Comparison of ENCODE assay signal across 8 cellular contexts in genomic region chr22:46287873-46288751, GRCh38. TPM values are rescaled to one million over a fixed set of nuclear protein-coding genes. Genes with fewer than 3 reads are reported as not detected.
A peak's percentile ranks its signal among the peaks of the same experiment; 100 is the strongest.
DNase-seq lines count a peak whose midpoint lies in the region; ATAC-seq, FAIRE-seq and TF ChIP-seq lines count a peak whose summit lies in the region.

No MANE protein-coding gene starts in this region.

- POLR2A ChIA-PET in activated naive CD8-positive, alpha-beta T cell treated with anti-CD3 and anti-CD28 coated beads, Interleukin-2, amount 10 ng/mL, durations not matched to agents 7 days and 5 days (lab: Charles Lee), result interaction anchor here (0.7 to 2.9 kb wide), 8 partner anchors 8 to 138 kb away, joined by 3 to 18 read pairs (median 6); partner anchors contain the start of genes CDPF1, GTSE1, TRMU and TTC38

- peak; percentile 80 for DNase-seq in activated CD4-positive, alpha-beta T cell treated with anti-CD3 and anti-CD28 coated beads, Interleukin-2, amount 10 ng/mL, durations not matched to agents 24 days and 14 days
- DNase-seq in activated CD4-positive, alpha-beta T cell treated with anti-CD3 and anti-CD28 coated beads for 1 hour, result no peak
- peak; percentile 76 for DNase-seq in activated naive CD8-positive, alpha-beta T cell treated with anti-CD3 and anti-CD28 coated beads, Interleukin-2, amount 10 ng/mL, durations not matched to agents 7 days and 5 days
- DNase-seq in kidney glomerular epithelial cell (lab: John Stamatoyannopoulos, UW) (no peak), urothelium cell line (ENCODE audit: low spot score) (no peak), testis (no peak)

- H3K9ac ChIP-seq in parathyroid adenoma, result no peak overlapping the region

- no peak overlapping the region for H3K4me2 ChIP-seq in parathyroid adenoma (ENCODE audit: low read length)

- no peaks in the 10 kb centered on the region for H3K9me3 Mint-ChIP-seq in activated CD4-positive, alpha-beta T cell treated with anti-CD3 and anti-CD28 coated beads, Interleukin-2, amount 10 ng/mL, durations not matched to agents 24 days and 14 days
- no peaks in the 10 kb centered on the region for H3K9me3 Mint-ChIP-seq in activated naive CD8-positive, alpha-beta T cell treated with anti-CD3 and anti-CD28 coated beads, Interleukin-2, amount 10 ng/mL, durations not matched to agents 7 days and 5 days

- H3K4me3 ChIP-seq in parathyroid adenoma (ENCODE audit: low read depth, low read length) (no peak overlapping the region), testis (no peak overlapping the region)

- FAIRE-seq in urothelium cell line (lab: Jason Lieb, UNC), result no peak

- intact Hi-C loops in activated CD4-positive, alpha-beta T cell treated with anti-CD3 and anti-CD28 coated beads, Interleukin-2, amount 10 ng/mL, durations not matched to agents 24 days and 14 days (cut with micrococcal nuclease), result no loop called here
- intact Hi-C loops in testis (cut with DNase I; ENCODE audit: low total_unique reads), result no loop called here

- peak overlapping the region; percentile 56 for H3K4me3 Mint-ChIP-seq in activated CD4-positive, alpha-beta T cell treated with anti-CD3 and anti-CD28 coated beads, Interleukin-2, amount 10 ng/mL, durations not matched to agents 24 days and 14 days
- H3K4me3 Mint-ChIP-seq in activated naive CD8-positive, alpha-beta T cell treated with anti-CD3 and anti-CD28 coated beads, Interleukin-2, amount 10 ng/mL, durations not matched to agents 7 days and 5 days, result peak overlapping the region; percentile 76

- TF ChIP-seq CTCF in parathyroid adenoma (IDR thresholded peaks at IDR 0.05) (no peak), testis (IDR thresholded peaks at IDR 0.05) (no peak)

- H3K9me3 ChIP-seq in parathyroid adenoma (ENCODE audit: control insufficient read depth, low read length), result no peaks in the 10 kb centered on the region
- H3K9me3 ChIP-seq in testis, result no peaks in the 10 kb centered on the region

- H3K4me1 Mint-ChIP-seq in activated CD4-positive, alpha-beta T cell treated with anti-CD3 and anti-CD28 coated beads, Interleukin-2, amount 10 ng/mL, durations not matched to agents 24 days and 14 days, result peaks cover 10% of the 10 kb centered on the region
- H3K4me1 Mint-ChIP-seq in activated naive CD8-positive, alpha-beta T cell treated with anti-CD3 and anti-CD28 coated beads, Interleukin-2, amount 10 ng/mL, durations not matched to agents 7 days and 5 days, result peaks cover 35% of the 10 kb centered on the region

- peak; percentile 70 for ATAC-seq in HG03196 (IDR thresholded peaks at IDR 0.05; ENCODE audit: unreplicated experiment)
- peak; percentile 86 for ATAC-seq in activated naive CD8-positive, alpha-beta T cell treated with anti-CD3 and anti-CD28 coated beads, Interleukin-2, amount 10 ng/mL, durations not matched to agents 7 days and 5 days (ENCODE audit: low read depth)

- no peak overlapping the region for H2AFZ ChIP-seq in parathyroid adenoma

- no peaks in the 10 kb centered on the region for H3K79me2 ChIP-seq in parathyroid adenoma

- H3K36me3 Mint-ChIP-seq in activated CD4-positive, alpha-beta T cell treated with anti-CD3 and anti-CD28 coated beads, Interleukin-2, amount 10 ng/mL, durations not matched to agents 24 days and 14 days (ENCODE audit: low read depth), result peaks cover 41% of the 10 kb centered on the region
- H3K36me3 Mint-ChIP-seq in activated naive CD8-positive, alpha-beta T cell treated with anti-CD3 and anti-CD28 coated beads, Interleukin-2, amount 10 ng/mL, durations not matched to agents 7 days and 5 days, result peaks cover 51% of the 10 kb centered on the region

- H3K4me1 ChIP-seq in parathyroid adenoma (no peaks in the 10 kb centered on the region), testis (no peaks in the 10 kb centered on the region)

- TF ChIP-seq POLR2A in testis (IDR thresholded peaks at IDR 0.05), result no peak

- H3K27ac Mint-ChIP-seq in activated CD4-positive, alpha-beta T cell treated with anti-CD3 and anti-CD28 coated beads, Interleukin-2, amount 10 ng/mL, durations not matched to agents 24 days and 14 days, result peak overlapping the region; percentile 75
- peak overlapping the region; percentile 92 for H3K27ac Mint-ChIP-seq in activated naive CD8-positive, alpha-beta T cell treated with anti-CD3 and anti-CD28 coated beads, Interleukin-2, amount 10 ng/mL, durations not matched to agents 7 days and 5 days

- no peaks in the 10 kb centered on the region for H3K27me3 Mint-ChIP-seq in activated CD4-positive, alpha-beta T cell treated with anti-CD3 and anti-CD28 coated beads, Interleukin-2, amount 10 ng/mL, durations not matched to agents 24 days and 14 days
- no peaks in the 10 kb centered on the region for H3K27me3 Mint-ChIP-seq in activated naive CD8-positive, alpha-beta T cell treated with anti-CD3 and anti-CD28 coated beads, Interleukin-2, amount 10 ng/mL, durations not matched to agents 7 days and 5 days

- 74 to 88% methylated on average over 21 to 23 of the region's 24 CpGs for WGBS in testis, 2 donors

- no peaks in the 10 kb centered on the region for H3K27me3 ChIP-seq in parathyroid adenoma (ENCODE audit: control insufficient read depth, insufficient read depth, low read length)
- no peaks in the 10 kb centered on the region for H3K27me3 ChIP-seq in testis

- H3K36me3 ChIP-seq in parathyroid adenoma (ENCODE audit: control insufficient read depth, insufficient read depth, low read length) (no peaks in the 10 kb centered on the region), testis (ENCODE audit: low read depth, missing control alignments) (no peaks in the 10 kb centered on the region)

- H3K27ac ChIP-seq in parathyroid adenoma, result peak overlapping the region; percentile 11
- H3K27ac ChIP-seq in testis, result no peak overlapping the region

RNA-seq across cellular contexts. Expression of gene GTSE1, which starts 8.6 kb away (rescaled TPM):
- 37.6 and 40.8 TPM in 2 replicates for total RNA-seq in activated CD4-positive, alpha-beta T cell treated with anti-CD3 and anti-CD28 coated beads, Interleukin-2, amount 10 ng/mL, durations not matched to agents 24 days and 14 days
- total RNA-seq in activated naive CD8-positive, alpha-beta T cell treated with anti-CD3 and anti-CD28 coated beads, Interleukin-2, amount 10 ng/mL, durations not matched to agents 7 days and 5 days, result 10 to 100 TPM; 64.9 to 73.8 TPM
- 1 to 10 TPM; 9.0 to 10.0 TPM for total RNA-seq in testis
- polyA plus RNA-seq in testis (ENCODE audit: insufficient read depth, low read depth, low replicate concordance), result 22.9 TPM

RNA-seq across cellular contexts. Expression of gene TTC38, which starts 20.3 kb away (rescaled TPM):
- total RNA-seq in activated CD4-positive, alpha-beta T cell treated with anti-CD3 and anti-CD28 coated beads, Interleukin-2, amount 10 ng/mL, durations not matched to agents 24 days and 14 days, result 19.2 and 20.3 TPM in 2 replicates
- total RNA-seq in activated naive CD8-positive, alpha-beta T cell treated with anti-CD3 and anti-CD28 coated beads, Interleukin-2, amount 10 ng/mL, durations not matched to agents 7 days and 5 days, result 10 to 100 TPM; 24.3 to 25.0 TPM
- 10 to 100 TPM; 36.4 to 44.2 TPM for total RNA-seq in testis
- polyA plus RNA-seq in testis (ENCODE audit: insufficient read depth, low read depth, low replicate concordance), result 15.7 TPM

RNA-seq across cellular contexts. Expression of gene PKDREJ, which starts 25.0 kb away (rescaled TPM):
- not detected in 2 replicates for total RNA-seq in activated CD4-positive, alpha-beta T cell treated with anti-CD3 and anti-CD28 coated beads, Interleukin-2, amount 10 ng/mL, durations not matched to agents 24 days and 14 days
- not detected for total RNA-seq in activated naive CD8-positive, alpha-beta T cell treated with anti-CD3 and anti-CD28 coated beads, Interleukin-2, amount 10 ng/mL, durations not matched to agents 7 days and 5 days
- 1 to 10 TPM; 3.4 to 5.0 TPM for total RNA-seq in testis
- polyA plus RNA-seq in testis (ENCODE audit: insufficient read depth, low read depth, low replicate concordance), result 10.4 TPM

RNA-seq across cellular contexts. Expression of gene CDPF1, which starts 38.0 kb away (rescaled TPM):
- total RNA-seq in activated CD4-positive, alpha-beta T cell treated with anti-CD3 and anti-CD28 coated beads, Interleukin-2, amount 10 ng/mL, durations not matched to agents 24 days and 14 days, result 10.4 and 10.6 TPM in 2 replicates
- 10 to 100 TPM; 11.2 to 13.6 TPM for total RNA-seq in activated naive CD8-positive, alpha-beta T cell treated with anti-CD3 and anti-CD28 coated beads, Interleukin-2, amount 10 ng/mL, durations not matched to agents 7 days and 5 days
- 10 to 100 TPM; 11.0 to 12.2 TPM for total RNA-seq in testis
- 6.0 TPM for polyA plus RNA-seq in testis (ENCODE audit: insufficient read depth, low read depth, low replicate concordance)

RNA-seq across cellular contexts. Expression of gene TRMU, which starts 47.4 kb away (rescaled TPM):
- 79.9 and 84.4 TPM in 2 replicates for total RNA-seq in activated CD4-positive, alpha-beta T cell treated with anti-CD3 and anti-CD28 coated beads, Interleukin-2, amount 10 ng/mL, durations not matched to agents 24 days and 14 days
- total RNA-seq in activated naive CD8-positive, alpha-beta T cell treated with anti-CD3 and anti-CD28 coated beads, Interleukin-2, amount 10 ng/mL, durations not matched to agents 7 days and 5 days, result 10 to 100 TPM; 76.3 to 86.4 TPM
- total RNA-seq in testis, result 10 to 100 TPM; 57.3 to 63.5 TPM
- 24.8 TPM for polyA plus RNA-seq in testis (ENCODE audit: insufficient read depth, low read depth, low replicate concordance)

Comparison
In these comparisons a context has a peak if more than half of its experiments do, and no peak if none do; other contexts are left out.
1. DNase-seq: peak in activated CD4-positive, alpha-beta T cell treated with anti-CD3 and anti-CD28 coated beads, Interleukin-2, amount 10 ng/mL, durations not matched to agents 24 days and 14 days (single experiment) and activated naive CD8-positive, alpha-beta T cell treated with anti-CD3 and anti-CD28 coated beads, Interleukin-2, amount 10 ng/mL, durations not matched to agents 7 days and 5 days (single experiment); none in activated CD4-positive, alpha-beta T cell treated with anti-CD3 and anti-CD28 coated beads for 1 hour (single experiment), kidney glomerular epithelial cell (single experiment), urothelium cell line (single experiment) and testis (single experiment).